In the genomic region with DNA sequence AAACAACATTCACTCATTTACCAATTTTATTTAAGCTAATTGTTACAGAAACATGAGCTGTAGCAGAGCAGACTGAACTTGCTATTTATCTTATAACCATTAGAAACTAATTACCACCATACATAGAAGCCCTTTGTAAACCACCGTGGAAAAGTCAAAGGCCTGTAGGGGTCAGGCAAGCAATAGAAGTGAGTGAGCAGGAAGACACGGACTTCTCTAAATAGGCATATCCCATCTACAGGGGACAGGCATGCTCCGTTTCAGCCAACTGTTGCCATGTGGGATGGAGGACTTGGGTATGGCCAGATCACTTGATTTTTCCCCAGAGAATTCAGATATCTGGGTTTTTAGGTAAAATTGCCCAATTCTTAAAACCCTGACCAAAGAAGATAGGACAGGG, we compare ENCODE assay signal across 1 cellular context.
TF ChIP-seq lines count a peak whose summit lies in the region.

No MANE protein-coding gene starts in this region.

TF ChIP-seq in H1, 55 proteins besides CTCF, POLR2A, EP300 and RAD21:
- TF ChIP-seq CHD1 (IDR thresholded peaks at IDR 0.05; ENCODE audit: low read depth, low read length) (no peak), YY1 (IDR thresholded peaks at IDR 0.05; ENCODE audit: low read depth, low read length) (no peak), SIRT6 (IDR thresholded peaks at IDR 0.05; ENCODE audit: low read length) (no peak), TAF7 (optimal IDR thresholded peaks at IDR 0.05; ENCODE audit: borderline replicate concordance, low read depth, low read length) (no peak), EGR1 (IDR thresholded peaks at IDR 0.05; ENCODE audit: borderline replicate concordance, low read depth, low read length) (no peak), CBX8 (IDR thresholded peaks at IDR 0.05; ENCODE audit: borderline replicate concordance, low read depth, low read length) (no peak), SP2 (IDR thresholded peaks at IDR 0.05; ENCODE audit: low read length) (no peak), ZNF274 (IDR thresholded peaks at IDR 0.05; ENCODE audit: borderline replicate concordance, extremely low read depth, low read length) (no peak), POLR2AphosphoS5 (IDR thresholded peaks at IDR 0.05; ENCODE audit: low read depth, low read length) (no peak), CHD2 (IDR thresholded peaks at IDR 0.05; ENCODE audit: low read length) (no peak), HDAC6 (IDR thresholded peaks at IDR 0.05; ENCODE audit: low read depth, low read length) (no peak), SP1 (IDR thresholded peaks at IDR 0.05; ENCODE audit: low read depth, low read length) (no peak), MAFK (IDR thresholded peaks at IDR 0.05; ENCODE audit: low read depth, low read length) (no peak), RFX5 (IDR thresholded peaks at IDR 0.05; ENCODE audit: borderline replicate concordance, low read depth, low read length) (no peak), RNF2 (IDR thresholded peaks at IDR 0.05; ENCODE audit: borderline replicate concordance, low read depth, low read length, missing control alignments, poor library complexity, severe bottlenecking) (no peak), RBBP5 (IDR thresholded peaks at IDR 0.05; ENCODE audit: borderline replicate concordance, low read depth, low read length) (no peak), EZH2 (IDR thresholded peaks at IDR 0.05; ENCODE audit: low read depth, low read length, severe bottlenecking) (no peak), BRCA1 (IDR thresholded peaks at IDR 0.05; ENCODE audit: low read depth, low read length) (no peak), GABPA (IDR thresholded peaks at IDR 0.05; ENCODE audit: borderline replicate concordance, insufficient read depth, low read length) (no peak), NANOG (IDR thresholded peaks at IDR 0.05; ENCODE audit: insufficient read depth, low read depth, low read length, poor library complexity, severe bottlenecking) (no peak)
